1 cellular context compared by ENCODE assay signal in genomic region chr11:81494431-81494830, GRCh38.
TF ChIP-seq lines count a peak whose summit lies in the region.

No MANE protein-coding gene starts in this region.

TF ChIP-seq in GM23338, 12 proteins besides CTCF, POLR2A, EP300 and RAD21:
- TF ChIP-seq ZNF462 (CRISPR knock-in tag; IDR thresholded peaks at IDR 0.05) = no peak; the same call in 1 of the 2 replicates
- no peak for TF ChIP-seq ZNF114 (CRISPR knock-in tag; IDR thresholded peaks at IDR 0.05)
- no peak for TF ChIP-seq ZNF331 (CRISPR knock-in tag; IDR thresholded peaks at IDR 0.05; ENCODE audit: low read depth)
- TF ChIP-seq STAT1 (IDR thresholded peaks at IDR 0.05; ENCODE audit: unreplicated experiment) = no peak
- no peak for TF ChIP-seq REST (IDR thresholded peaks at IDR 0.05; ENCODE audit: unreplicated experiment)
- TF ChIP-seq EZH2phosphoT487 (IDR thresholded peaks at IDR 0.05; ENCODE audit: unreplicated experiment) = no peak
- TF ChIP-seq POLR2AphosphoS5 (IDR thresholded peaks at IDR 0.05; ENCODE audit: low read depth) = no peak
- TF ChIP-seq NANOG (IDR thresholded peaks at IDR 0.05; ENCODE audit: borderline replicate concordance) = no peak
- no peak for TF ChIP-seq CREB1 (CRISPR knock-in tag; IDR thresholded peaks at IDR 0.05; ENCODE audit: low read depth)
- no peak for TF ChIP-seq EZH2 (IDR thresholded peaks at IDR 0.05; ENCODE audit: low read depth, unreplicated experiment)
- TF ChIP-seq ETS1 (IDR thresholded peaks at IDR 0.05) = no peak
- no peak for TF ChIP-seq JUNB (IDR thresholded peaks at IDR 0.05; ENCODE audit: unreplicated experiment)
TF ChIP-seq in GM23338: peak in this region for 0.
